Comparison of ENCODE assay signal across 10 cellular contexts in the genomic region with DNA sequence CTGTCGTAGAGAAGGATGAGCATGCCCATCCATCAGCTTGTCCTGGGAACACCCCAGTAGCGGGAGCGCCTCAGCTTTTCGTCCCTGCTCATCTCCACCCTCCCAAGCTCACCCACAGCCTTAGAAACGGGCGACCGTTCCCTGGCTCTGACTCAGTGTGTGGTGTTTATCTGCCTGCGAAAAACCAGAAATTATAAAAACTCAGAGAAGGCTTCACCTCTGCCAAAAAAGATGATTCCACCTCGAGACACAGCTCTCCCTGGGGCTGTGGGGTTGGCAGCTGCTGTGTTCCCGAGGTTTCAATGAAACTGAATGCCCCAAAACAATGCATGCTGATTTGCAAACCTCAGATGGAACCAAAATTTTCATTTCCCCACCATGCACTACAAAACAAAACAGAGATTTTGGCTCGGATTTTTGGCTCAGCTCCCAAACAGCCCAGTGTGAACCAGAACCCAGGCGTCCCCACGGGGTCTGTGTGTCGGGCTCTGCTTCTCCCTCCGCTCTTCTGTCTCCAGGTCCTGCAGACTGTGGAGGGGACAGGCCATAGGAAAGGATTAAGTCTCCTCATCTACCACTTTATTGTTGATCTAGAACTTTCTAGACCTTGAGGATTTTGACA.
DNase-seq lines count a peak whose midpoint lies in the region; ATAC-seq lines count a peak whose summit lies in the region.
"Had no signal": no experiment of that assay in that cellular context is flagged by ENCODE, and none has a peak within 500 bp of the region (broad histone marks: within the 10 kb centered on the region; RNA-seq: fewer than 3 reads in every experiment).

No MANE protein-coding gene starts in this region.

- intact Hi-C loops in Right ventricle myocardium inferior (cut with DNase I) (no loop called here), cardiac septum (cut with DNase I) (no loop called here)

- ATAC-seq in Right ventricle myocardium inferior (peak; percentile 45), HG02870 (IDR thresholded peaks at IDR 0.05; ENCODE audit: unreplicated experiment) (no peak), HG03460 (IDR thresholded peaks at IDR 0.05; ENCODE audit: unreplicated experiment) (no peak)
- ATAC-seq: A549 had no signal

- DNase-seq in Right ventricle myocardium inferior (ENCODE audit: missing footprints) (no peak), cardiac septum (ENCODE audit: low spot score) (no peak), myocyte (ENCODE audit: low read depth) (peak; percentile 48), MV-4-11 (lab: John Stamatoyannopoulos, UW) (no peak)
- DNase-seq in stimulated activated CD4-positive, alpha-beta T cell treated with anti-CD3 and anti-CD28 coated beads, Interleukin-2, amount 100 ng/mL, for 48 hours = no peak
- DNase-seq: NCI-H1436 had no signal

- peak overlapping the region; percentile 84 for H3K27ac ChIP-seq in cingulate gyrus (ENCODE audit: low read depth, low read length)
